Comparison of ENCODE assay signal across 8 cellular contexts in the genomic region with DNA sequence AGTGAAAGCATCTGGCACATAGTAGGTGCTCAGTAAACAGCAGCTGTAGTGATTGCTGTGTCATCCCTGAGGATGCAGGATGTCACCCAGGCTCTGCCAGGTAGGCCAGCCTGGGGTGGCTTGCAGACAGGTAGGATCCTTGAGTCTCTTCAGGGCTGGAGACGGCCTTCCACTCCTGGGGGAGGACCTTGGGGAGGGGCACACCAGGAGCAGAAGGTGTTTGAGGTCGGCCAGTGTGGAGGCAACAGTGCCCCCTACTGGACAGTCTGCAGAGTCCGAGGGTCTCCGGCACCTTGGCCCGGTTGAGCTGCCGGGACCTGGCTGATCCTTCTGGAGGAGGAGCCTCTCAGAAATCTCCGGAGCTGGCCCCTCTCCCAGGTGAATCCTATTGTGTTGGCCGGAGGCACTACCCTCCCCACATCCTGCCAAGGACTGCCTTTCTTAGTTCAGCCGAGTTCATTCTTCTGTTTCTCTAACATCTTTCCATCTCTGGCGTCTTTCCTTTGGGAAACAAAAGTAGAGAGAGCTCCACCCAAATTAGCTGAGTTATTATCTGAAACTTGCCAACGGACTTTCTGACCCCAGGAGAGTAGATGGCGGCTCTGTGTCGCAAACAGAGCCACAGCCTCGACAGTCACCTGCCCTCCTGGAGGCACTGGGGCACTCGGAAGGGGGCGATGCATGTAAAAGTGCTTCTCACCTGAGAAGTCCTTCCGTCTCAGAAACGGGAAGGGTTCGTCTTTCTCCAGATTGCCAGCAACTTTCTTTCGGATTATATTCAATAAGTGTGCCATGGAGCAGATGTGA. TPM values are rescaled to one million over a fixed set of nuclear protein-coding genes. Genes with fewer than 3 reads are reported as not detected.
DNase-seq lines count a peak whose midpoint lies in the region; ATAC-seq and TF ChIP-seq lines count a peak whose summit lies in the region.

No MANE protein-coding gene starts in this region.

- peaks cover 8 to 24% of the 10 kb centered on the region in 2 donors for H3K4me1 Mint-ChIP-seq in stimulated activated naive B cell treated with anti-CD40 and anti-IgM and Interleukin-4, amounts not matched to agents 10 μg/mL and 1 μg/mL and 100 μg/mL, for 72 hours

- H3K9me3 Mint-ChIP-seq in stimulated activated naive B cell treated with anti-CD40 and anti-IgM and Interleukin-4, amounts not matched to agents 10 μg/mL and 1 μg/mL and 100 μg/mL, for 72 hours, result no peaks in the 10 kb centered on the region

- TF ChIP-seq CTCF in breast epithelium (IDR thresholded peaks at IDR 0.05), result peak; percentile 23 to 71 (median 53)

- no peaks in the 10 kb centered on the region for H3K9me3 ChIP-seq in breast epithelium

- H3K4me1 ChIP-seq in breast epithelium, result peaks cover 6 to 8% of the 10 kb centered on the region in 2 donors

- intact Hi-C loops in breast epithelium (cut with DNase I; ENCODE audit: low total_unique reads), result no loop called here

- H3K4me3 ChIP-seq in breast epithelium, result peak overlapping the region in 2 of 3 donors; percentile 31 to 51

- no peak overlapping the region for H3K27ac Mint-ChIP-seq in stimulated activated naive B cell treated with anti-CD40 and anti-IgM and Interleukin-4, amounts not matched to agents 10 μg/mL and 1 μg/mL and 100 μg/mL, for 72 hours

- no peaks in the 10 kb centered on the region for H3K27me3 ChIP-seq in breast epithelium

- H3K36me3 Mint-ChIP-seq in stimulated activated naive B cell treated with anti-CD40 and anti-IgM and Interleukin-4, amounts not matched to agents 10 μg/mL and 1 μg/mL and 100 μg/mL, for 72 hours, result no peaks in the 10 kb centered on the region

- ATAC-seq in GM18909 (IDR thresholded peaks at IDR 0.05; ENCODE audit: poor library complexity, unreplicated experiment) (peak; percentile 54), left lobe of liver (peak; percentile 69), GM21825 (IDR thresholded peaks at IDR 0.05; ENCODE audit: unreplicated experiment) (no peak), HG03520 (IDR thresholded peaks at IDR 0.05; ENCODE audit: unreplicated experiment) (no peak)
- ATAC-seq in stimulated activated naive B cell treated with anti-CD40 and anti-IgM and Interleukin-4, amounts not matched to agents 10 μg/mL and 1 μg/mL and 100 μg/mL, for 72 hours (replicated peaks), result peak; percentile 89

- DNase-seq in ACHN, result peak; percentile 28
- peak; percentile 13 for DNase-seq in OCI-M1 (lab: John Stamatoyannopoulos, UW)
- peak; percentile 81 to 86 for DNase-seq in breast epithelium (ENCODE audit: low spot score in 2 of 2)
- peak; percentile 59 for DNase-seq in left lobe of liver (ENCODE audit: low spot score)
- DNase-seq in stimulated activated naive B cell treated with anti-CD40 and anti-IgM and Interleukin-4, amounts not matched to agents 10 μg/mL and 1 μg/mL and 100 μg/mL, for 72 hours, result peak; percentile 31

- TF ChIP-seq POLR2A in breast epithelium (IDR thresholded peaks at IDR 0.05), result no peak

- no peak overlapping the region for H3K4me3 Mint-ChIP-seq in stimulated activated naive B cell treated with anti-CD40 and anti-IgM and Interleukin-4, amounts not matched to agents 10 μg/mL and 1 μg/mL and 100 μg/mL, for 72 hours

- H3K27ac ChIP-seq in breast epithelium, result peak overlapping the region; percentile 81 to 84

- in situ Hi-C loops in ACHN (cut with HindIII; ENCODE audit: low pct_ligation_motif_present, low pct_unique_long_range_greater_than_20kb, low sequenced_read_pairs), result no loop called here

- peaks cover 23 to 40% of the 10 kb centered on the region in 2 donors for H3K27me3 Mint-ChIP-seq in stimulated activated naive B cell treated with anti-CD40 and anti-IgM and Interleukin-4, amounts not matched to agents 10 μg/mL and 1 μg/mL and 100 μg/mL, for 72 hours

- no peaks in the 10 kb centered on the region for H3K36me3 ChIP-seq in breast epithelium

RNA-seq across cellular contexts. Expression of gene CLMN, which starts 41.9 kb away (rescaled TPM):
- total RNA-seq in breast epithelium (10 to 100 TPM; 23.7 to 73.6 (median 48.5) TPM), left lobe of liver (67.7 TPM)

Comparison
In these comparisons a context has a peak if more than half of its experiments do, and no peak if none do; other contexts are left out.
1. DNase-seq: peak in every context shown above with its lines; median percentile 84 in breast epithelium; 59 in left lobe of liver; 31 in stimulated activated naive B cell treated with anti-CD40 and anti-IgM and Interleukin-4, amounts not matched to agents 10 μg/mL and 1 μg/mL and 100 μg/mL, for 72 hours; 28 in ACHN; 13 in OCI-M1.
2. ATAC-seq: peak in GM18909 (single experiment), left lobe of liver (single experiment) and stimulated activated naive B cell treated with anti-CD40 and anti-IgM and Interleukin-4, amounts not matched to agents 10 μg/mL and 1 μg/mL and 100 μg/mL, for 72 hours (2 of 2); none in GM21825 (single experiment) and HG03520 (single experiment).